In the genomic region with DNA sequence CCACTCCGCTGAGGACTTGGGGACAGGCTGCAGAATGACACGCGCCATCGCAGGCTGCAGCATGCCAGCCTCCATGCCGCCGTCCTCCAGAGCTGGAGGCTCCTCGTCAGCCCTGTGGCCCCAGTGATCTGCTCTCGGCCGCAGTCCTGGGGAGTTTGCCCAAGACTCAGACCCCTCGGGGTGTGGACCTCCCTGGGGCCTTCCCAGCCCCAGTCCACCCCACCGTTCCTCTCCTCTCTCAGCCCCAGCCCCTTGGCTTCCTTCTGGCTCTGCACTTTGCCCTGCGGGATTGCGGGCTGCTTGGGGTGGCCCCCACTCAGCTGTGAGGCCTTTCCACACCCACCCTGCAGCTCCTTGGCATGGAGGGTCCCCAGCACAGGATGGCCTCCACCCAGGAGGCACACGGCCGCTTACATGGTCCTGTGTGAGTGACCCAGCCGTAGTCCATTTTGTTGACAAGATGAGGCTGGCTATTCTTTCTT, we compare ENCODE assay signal across 14 cellular contexts.
"Had no signal": no experiment of that assay in that cellular context is flagged by ENCODE, and none has a peak within 500 bp of the region (broad histone marks: within the 10 kb centered on the region; RNA-seq: fewer than 3 reads in every experiment).

No MANE protein-coding gene starts in this region.

- H3K27ac ChIP-seq: cardiac muscle cell, heart right ventricle, testis, VCaP had no signal

- DNase-seq: activated CD4-positive, alpha-beta T cell treated with anti-CD3 and anti-CD28 coated beads, Interleukin-2, amount 10 ng/mL, durations not matched to agents 24 days and 14 days; activated CD8-positive, alpha-beta memory T cell treated with anti-CD3 and anti-CD28 coated beads for 24 hours; activated gamma-delta T cell treated with Interleukin-2 at 50 U/mL for 16 hours; naive thymus-derived CD4-positive, alpha-beta T cell; nucleus accumbens; SK-N-SH; stimulated activated CD4-positive, alpha-beta T cell treated with anti-CD3 and anti-CD28 coated beads, Interleukin-4, amount 100 ng/mL, for 1 hour; stimulated activated CD8-positive, alpha-beta memory T cell treated with anti-CD3 and anti-CD28 coated beads, Interleukin-4, amount 100 ng/mL, for 48 hours; T-helper 1 cell; testis had no signal

- H3K4me2 ChIP-seq: SK-N-SH had no signal

- H3K27me3 Mint-ChIP-seq: activated CD4-positive, alpha-beta T cell treated with anti-CD3 and anti-CD28 coated beads, Interleukin-2, amount 10 ng/mL, durations not matched to agents 24 days and 14 days; naive thymus-derived CD4-positive, alpha-beta T cell; stimulated activated naive CD8-positive, alpha-beta T cell treated with anti-CD3 and anti-CD28 coated beads, Interleukin-15, Interleukin-2, amounts not matched to agents 100 ng/mL and 50 ng/mL, for 24 hours had no signal

- H3K9me3 Mint-ChIP-seq: activated CD4-positive, alpha-beta T cell treated with anti-CD3 and anti-CD28 coated beads, Interleukin-2, amount 10 ng/mL, durations not matched to agents 24 days and 14 days had no signal

- H3K9me3 ChIP-seq: heart right ventricle, SK-N-SH, testis had no signal

- H3K4me1 Mint-ChIP-seq: activated CD4-positive, alpha-beta T cell treated with anti-CD3 and anti-CD28 coated beads, Interleukin-2, amount 10 ng/mL, durations not matched to agents 24 days and 14 days had no signal

- ATAC-seq: heart right ventricle; naive thymus-derived CD4-positive, alpha-beta T cell had no signal

- H3K4me1 ChIP-seq: testis had no signal

- H3K27me3 ChIP-seq: cardiac muscle cell, heart right ventricle, testis had no signal

- H3K27ac Mint-ChIP-seq: activated CD4-positive, alpha-beta T cell treated with anti-CD3 and anti-CD28 coated beads, Interleukin-2, amount 10 ng/mL, durations not matched to agents 24 days and 14 days; naive thymus-derived CD4-positive, alpha-beta T cell; stimulated activated naive CD8-positive, alpha-beta T cell treated with anti-CD3 and anti-CD28 coated beads, Interleukin-15, Interleukin-2, amounts not matched to agents 100 ng/mL and 50 ng/mL, for 24 hours had no signal

- H3K4me3 Mint-ChIP-seq: activated CD4-positive, alpha-beta T cell treated with anti-CD3 and anti-CD28 coated beads, Interleukin-2, amount 10 ng/mL, durations not matched to agents 24 days and 14 days; naive thymus-derived CD4-positive, alpha-beta T cell; stimulated activated naive CD8-positive, alpha-beta T cell treated with anti-CD3 and anti-CD28 coated beads, Interleukin-15, Interleukin-2, amounts not matched to agents 100 ng/mL and 50 ng/mL, for 24 hours had no signal

- H3K9ac ChIP-seq: SK-N-SH had no signal
